ENCODE assay signal across 1 cellular context in the genomic region with DNA sequence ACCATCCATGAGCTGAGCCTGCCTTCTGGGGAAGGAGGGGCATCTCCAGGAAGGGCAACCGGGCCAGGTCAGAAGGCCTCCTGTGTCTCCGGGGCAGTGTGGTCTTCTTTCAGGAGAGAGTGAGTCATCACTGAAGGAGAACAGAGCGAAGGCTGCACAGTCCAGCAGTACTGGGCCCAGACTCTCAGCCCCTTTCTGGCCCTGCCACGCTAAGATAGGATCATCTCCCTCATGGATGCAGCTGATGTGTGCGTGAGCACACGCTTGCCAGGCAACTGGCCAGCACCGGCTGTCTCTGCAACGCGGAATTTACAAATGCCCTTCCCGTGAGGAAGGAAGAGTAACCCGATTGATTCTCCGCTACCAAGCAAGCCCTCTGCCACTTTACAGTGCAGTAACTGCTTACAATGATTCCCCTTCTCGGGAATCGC.
TF ChIP-seq lines count a peak whose summit lies in the region.

No MANE protein-coding gene starts in this region.

TF ChIP-seq in H1, 55 proteins besides CTCF, POLR2A, EP300 and RAD21 (continued from another document):
- TF ChIP-seq, protein P1, sequence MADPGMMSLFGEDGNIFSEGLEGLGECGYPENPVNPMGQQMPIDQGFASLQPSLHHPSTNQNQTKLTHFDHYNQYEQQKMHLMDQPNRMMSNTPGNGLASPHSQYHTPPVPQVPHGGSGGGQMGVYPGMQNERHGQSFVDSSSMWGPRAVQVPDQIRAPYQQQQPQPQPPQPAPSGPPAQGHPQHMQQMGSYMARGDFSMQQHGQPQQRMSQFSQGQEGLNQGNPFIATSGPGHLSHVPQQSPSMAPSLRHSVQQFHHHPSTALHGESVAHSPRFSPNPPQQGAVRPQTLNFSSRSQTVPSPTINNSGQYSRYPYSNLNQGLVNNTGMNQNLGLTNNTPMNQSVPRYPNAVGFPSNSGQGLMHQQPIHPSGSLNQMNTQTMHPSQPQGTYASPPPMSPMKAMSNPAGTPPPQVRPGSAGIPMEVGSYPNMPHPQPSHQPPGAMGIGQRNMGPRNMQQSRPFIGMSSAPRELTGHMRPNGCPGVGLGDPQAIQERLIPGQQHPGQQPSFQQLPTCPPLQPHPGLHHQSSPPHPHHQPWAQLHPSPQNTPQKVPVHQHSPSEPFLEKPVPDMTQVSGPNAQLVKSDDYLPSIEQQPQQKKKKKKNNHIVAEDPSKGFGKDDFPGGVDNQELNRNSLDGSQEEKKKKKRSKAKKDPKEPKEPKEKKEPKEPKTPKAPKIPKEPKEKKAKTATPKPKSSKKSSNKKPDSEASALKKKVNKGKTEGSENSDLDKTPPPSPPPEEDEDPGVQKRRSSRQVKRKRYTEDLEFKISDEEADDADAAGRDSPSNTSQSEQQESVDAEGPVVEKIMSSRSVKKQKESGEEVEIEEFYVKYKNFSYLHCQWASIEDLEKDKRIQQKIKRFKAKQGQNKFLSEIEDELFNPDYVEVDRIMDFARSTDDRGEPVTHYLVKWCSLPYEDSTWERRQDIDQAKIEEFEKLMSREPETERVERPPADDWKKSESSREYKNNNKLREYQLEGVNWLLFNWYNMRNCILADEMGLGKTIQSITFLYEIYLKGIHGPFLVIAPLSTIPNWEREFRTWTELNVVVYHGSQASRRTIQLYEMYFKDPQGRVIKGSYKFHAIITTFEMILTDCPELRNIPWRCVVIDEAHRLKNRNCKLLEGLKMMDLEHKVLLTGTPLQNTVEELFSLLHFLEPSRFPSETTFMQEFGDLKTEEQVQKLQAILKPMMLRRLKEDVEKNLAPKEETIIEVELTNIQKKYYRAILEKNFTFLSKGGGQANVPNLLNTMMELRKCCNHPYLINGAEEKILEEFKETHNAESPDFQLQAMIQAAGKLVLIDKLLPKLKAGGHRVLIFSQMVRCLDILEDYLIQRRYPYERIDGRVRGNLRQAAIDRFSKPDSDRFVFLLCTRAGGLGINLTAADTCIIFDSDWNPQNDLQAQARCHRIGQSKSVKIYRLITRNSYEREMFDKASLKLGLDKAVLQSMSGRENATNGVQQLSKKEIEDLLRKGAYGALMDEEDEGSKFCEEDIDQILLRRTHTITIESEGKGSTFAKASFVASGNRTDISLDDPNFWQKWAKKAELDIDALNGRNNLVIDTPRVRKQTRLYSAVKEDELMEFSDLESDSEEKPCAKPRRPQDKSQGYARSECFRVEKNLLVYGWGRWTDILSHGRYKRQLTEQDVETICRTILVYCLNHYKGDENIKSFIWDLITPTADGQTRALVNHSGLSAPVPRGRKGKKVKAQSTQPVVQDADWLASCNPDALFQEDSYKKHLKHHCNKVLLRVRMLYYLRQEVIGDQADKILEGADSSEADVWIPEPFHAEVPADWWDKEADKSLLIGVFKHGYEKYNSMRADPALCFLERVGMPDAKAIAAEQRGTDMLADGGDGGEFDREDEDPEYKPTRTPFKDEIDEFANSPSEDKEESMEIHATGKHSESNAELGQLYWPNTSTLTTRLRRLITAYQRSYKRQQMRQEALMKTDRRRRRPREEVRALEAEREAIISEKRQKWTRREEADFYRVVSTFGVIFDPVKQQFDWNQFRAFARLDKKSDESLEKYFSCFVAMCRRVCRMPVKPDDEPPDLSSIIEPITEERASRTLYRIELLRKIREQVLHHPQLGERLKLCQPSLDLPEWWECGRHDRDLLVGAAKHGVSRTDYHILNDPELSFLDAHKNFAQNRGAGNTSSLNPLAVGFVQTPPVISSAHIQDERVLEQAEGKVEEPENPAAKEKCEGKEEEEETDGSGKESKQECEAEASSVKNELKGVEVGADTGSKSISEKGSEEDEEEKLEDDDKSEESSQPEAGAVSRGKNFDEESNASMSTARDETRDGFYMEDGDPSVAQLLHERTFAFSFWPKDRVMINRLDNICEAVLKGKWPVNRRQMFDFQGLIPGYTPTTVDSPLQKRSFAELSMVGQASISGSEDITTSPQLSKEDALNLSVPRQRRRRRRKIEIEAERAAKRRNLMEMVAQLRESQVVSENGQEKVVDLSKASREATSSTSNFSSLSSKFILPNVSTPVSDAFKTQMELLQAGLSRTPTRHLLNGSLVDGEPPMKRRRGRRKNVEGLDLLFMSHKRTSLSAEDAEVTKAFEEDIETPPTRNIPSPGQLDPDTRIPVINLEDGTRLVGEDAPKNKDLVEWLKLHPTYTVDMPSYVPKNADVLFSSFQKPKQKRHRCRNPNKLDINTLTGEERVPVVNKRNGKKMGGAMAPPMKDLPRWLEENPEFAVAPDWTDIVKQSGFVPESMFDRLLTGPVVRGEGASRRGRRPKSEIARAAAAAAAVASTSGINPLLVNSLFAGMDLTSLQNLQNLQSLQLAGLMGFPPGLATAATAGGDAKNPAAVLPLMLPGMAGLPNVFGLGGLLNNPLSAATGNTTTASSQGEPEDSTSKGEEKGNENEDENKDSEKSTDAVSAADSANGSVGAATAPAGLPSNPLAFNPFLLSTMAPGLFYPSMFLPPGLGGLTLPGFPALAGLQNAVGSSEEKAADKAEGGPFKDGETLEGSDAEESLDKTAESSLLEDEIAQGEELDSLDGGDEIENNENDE (IDR thresholded peaks at IDR 0.05; ENCODE audit: insufficient replicate concordance, low read length), result no peak
- TF ChIP-seq, protein P2, sequence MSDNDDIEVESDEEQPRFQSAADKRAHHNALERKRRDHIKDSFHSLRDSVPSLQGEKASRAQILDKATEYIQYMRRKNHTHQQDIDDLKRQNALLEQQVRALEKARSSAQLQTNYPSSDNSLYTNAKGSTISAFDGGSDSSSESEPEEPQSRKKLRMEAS (IDR thresholded peaks at IDR 0.05), result 0 out of 2 replicates have a peak, but pooled peaks have one; percentile 40
TF ChIP-seq in H1: peak in this region for 2.
